11 cellular contexts compared by ENCODE assay signal in genomic region chr11:2779499-2779980, GRCh38.
DNase-seq lines count a peak whose midpoint lies in the region; ATAC-seq, FAIRE-seq and TF ChIP-seq lines count a peak whose summit lies in the region.
"Had no signal": no experiment of that assay in that cellular context is flagged by ENCODE, and none has a peak within 500 bp of the region (broad histone marks: within the 10 kb centered on the region; RNA-seq: fewer than 3 reads in every experiment).

No MANE protein-coding gene starts in this region.

- H3K79me2 ChIP-seq in hepatocyte: no peaks in the 10 kb centered on the region

- peak; percentile 20; the same call in 2 of the 3 replicates for ATAC-seq in SK-N-SH treated with all-trans-retinoic acid at 6 μM for 48 hours
- ATAC-seq in HG02870 (IDR thresholded peaks at IDR 0.05; ENCODE audit: unreplicated experiment): no peak
- ATAC-seq: stimulated activated naive CD8-positive, alpha-beta T cell treated with anti-CD3 and anti-CD28 coated beads, Interleukin-15, amount 100 ng/mL, for 72 hours had no signal

- H3K4me2 ChIP-seq in hepatocyte: peak overlapping the region; percentile 68

- H3K4me1 ChIP-seq in hepatocyte (ENCODE audit: insufficient read depth): peaks cover 48% of the 10 kb centered on the region
- H3K4me1 ChIP-seq in small intestine (ENCODE audit: control insufficient read depth in 2 of 2, insufficient read depth in 1 of 2, low read depth in 1 of 2, low read length in 1 of 2): no peaks in the 10 kb centered on the region

- H3K36me3 ChIP-seq in H7 (replicated peaks; ENCODE audit: control insufficient read depth, insufficient read depth, low read length) (no peaks in the 10 kb centered on the region), hepatocyte (replicated peaks; ENCODE audit: insufficient read depth, low read depth) (no peaks in the 10 kb centered on the region), small intestine (ENCODE audit: control insufficient read depth in 2 of 2, insufficient read depth in 2 of 2, low read length in 2 of 2) (no peaks in the 10 kb centered on the region)

- DNase-seq in H7 (peak; percentile 53), hepatocyte (ENCODE audit: low spot score) (no peak), small intestine (no peak), GOT3 (lab: John Stamatoyannopoulos, UW) (no peak), NCI-H524 treated with DMSO at 0.1 percent for 48 hours (lab: John Stamatoyannopoulos, UW) (no peak), NCI-H446 treated with DMSO at 0.1 percent for 48 hours (lab: John Stamatoyannopoulos, UW) (no peak)
- DNase-seq: naive B cell had no signal

- no peak for TF ChIP-seq CTCF in hepatocyte (IDR thresholded peaks at IDR 0.05; ENCODE audit: poor library complexity)

- no peaks in the 10 kb centered on the region for H4K20me1 ChIP-seq in hepatocyte (ENCODE audit: insufficient read depth, poor library complexity, severe bottlenecking)

- H3K27me3 ChIP-seq in H7 (ENCODE audit: control insufficient read depth, insufficient read depth, low read length) (peaks cover 2% of the 10 kb centered on the region), hepatocyte (no peaks in the 10 kb centered on the region), small intestine (ENCODE audit: control insufficient read depth in 2 of 2, insufficient read depth in 2 of 2, low read length in 2 of 2) (no peaks in the 10 kb centered on the region)

- H3K9me3 ChIP-seq in hepatocyte (ENCODE audit: low read depth) (no peaks in the 10 kb centered on the region), small intestine (ENCODE audit: control insufficient read depth, low read depth) (no peaks in the 10 kb centered on the region)

- H3K27ac ChIP-seq in hepatocyte (peak overlapping the region; percentile 97), small intestine (ENCODE audit: low read depth in 1 of 2, low read length in 1 of 2) (peak overlapping the region; percentile 43 to 90)

- H3K4me3 ChIP-seq in H7 (ENCODE audit: insufficient read depth, low read depth, low read length) (no peak overlapping the region), hepatocyte (no peak overlapping the region), small intestine (ENCODE audit: low read depth in 1 of 2, low read length in 2 of 2) (no peak overlapping the region)

- no peak overlapping the region for H2AFZ ChIP-seq in hepatocyte

- WGBS in hepatocyte (ENCODE audit: low lambda C conversion rate, missing lambda C conversion rate): 81% methylated on average over 11 of the region's 11 CpGs
- WGBS in small intestine, 3 donors: 31 to 62% (median 55%) methylated on average over 11 of the region's 11 CpGs

- no peaks in the 10 kb centered on the region for H3K9me2 ChIP-seq in hepatocyte (replicated peaks; ENCODE audit: insufficient read depth)

- no peak for FAIRE-seq in small intestine (lab: Jason Lieb, UNC)
- FAIRE-seq: colon had no signal

TF ChIP-seq in SK-N-SH treated with all-trans-retinoic acid at 6 μM for 48 hours, 23 proteins besides CTCF, POLR2A, EP300 and RAD21:
- TF ChIP-seq PPARA (CRISPR knock-in tag; IDR thresholded peaks at IDR 0.05; ENCODE audit: borderline replicate concordance): no peak
- TF ChIP-seq RARB (CRISPR knock-in tag; IDR thresholded peaks at IDR 0.05): no peak
- TF ChIP-seq PATZ1 (CRISPR knock-in tag; IDR thresholded peaks at IDR 0.05; ENCODE audit: borderline replicate concordance): no peak
- no peak for TF ChIP-seq SNAI2 (CRISPR knock-in tag; IDR thresholded peaks at IDR 0.05)
- no peak for TF ChIP-seq ZNF8 (CRISPR knock-in tag; IDR thresholded peaks at IDR 0.05)
- no peak for TF ChIP-seq ARNTL (CRISPR knock-in tag; IDR thresholded peaks at IDR 0.05; ENCODE audit: borderline replicate concordance, low read depth)
- TF ChIP-seq ZFP30 (CRISPR knock-in tag; IDR thresholded peaks at IDR 0.05): no peak
- no peak for TF ChIP-seq OSR1 (CRISPR knock-in tag; IDR thresholded peaks at IDR 0.05)
- TF ChIP-seq TCF4 (CRISPR knock-in tag; IDR thresholded peaks at IDR 0.05; ENCODE audit: borderline replicate concordance): no peak
- TF ChIP-seq CSRNP3 (CRISPR knock-in tag; IDR thresholded peaks at IDR 0.05): no peak
- no peak for TF ChIP-seq ISL1 (CRISPR knock-in tag; IDR thresholded peaks at IDR 0.05)
- no peak for TF ChIP-seq TOX (CRISPR knock-in tag; IDR thresholded peaks at IDR 0.05; ENCODE audit: borderline replicate concordance)
- no peak for TF ChIP-seq GLIS3 (CRISPR knock-in tag; IDR thresholded peaks at IDR 0.05)
- TF ChIP-seq ZFP3 (CRISPR knock-in tag; IDR thresholded peaks at IDR 0.05): no peak
